ENCODE assay signal across 13 cellular contexts in genomic region chr14:34536951-34537676, GRCh38. TPM values are rescaled to one million over a fixed set of nuclear protein-coding genes. Genes with fewer than 3 reads are reported as not detected.
DNase-seq lines count a peak whose midpoint lies in the region; ATAC-seq, FAIRE-seq and TF ChIP-seq lines count a peak whose summit lies in the region.
"Had no signal": no experiment of that assay in that cellular context is flagged by ENCODE, and none has a peak within 500 bp of the region (broad histone marks: within the 10 kb centered on the region; RNA-seq: fewer than 3 reads in every experiment).

No MANE protein-coding gene starts in this region.

- TF ChIP-seq RAD21 in neural cell (conservative IDR thresholded peaks at IDR 0.05): no peak

- H3K9me3 ChIP-seq in PC-3 (ENCODE audit: low read length) (no peaks in the 10 kb centered on the region), neural cell (ENCODE audit: low read length) (no peaks in the 10 kb centered on the region), sigmoid colon (no peaks in the 10 kb centered on the region)
- H3K9me3 ChIP-seq: ovary, vagina had no signal

- no TSS peak for BruUV-seq in PC-3 (replicated peaks; lab: Mats Ljungman, UMichigan)

- H3K9me2 ChIP-seq in PC-3 (replicated peaks; ENCODE audit: low read length): no peaks in the 10 kb centered on the region
- no peaks in the 10 kb centered on the region for H3K9me2 ChIP-seq in neural cell (ENCODE audit: insufficient read depth, low read length)

- H3K36me3 ChIP-seq in PC-3 (ENCODE audit: low read depth, low read length): peaks cover 10% of the 10 kb centered on the region; the same call in 1 of the 2 replicates
- no peaks in the 10 kb centered on the region for H3K36me3 ChIP-seq in neural cell (ENCODE audit: insufficient read depth, low read length)
- H3K36me3 ChIP-seq in sigmoid colon: peaks cover 8 to 55% (median 35%) of the 10 kb centered on the region in 4 donors
- H3K36me3 ChIP-seq: ovary had no signal

- TF ChIP-seq POLR2A in sigmoid colon (IDR thresholded peaks at IDR 0.05): no peak

- peaks cover 67% of the 10 kb centered on the region for H3K36me3 Mint-ChIP-seq in effector memory CD8-positive, alpha-beta T cell (ENCODE audit: insufficient read depth)

- H3K4me2 ChIP-seq in PC-3 (ENCODE audit: low read length) (peak overlapping the region; percentile 97), neural cell (ENCODE audit: low read length) (no peak overlapping the region)

- no peak for FAIRE-seq in HTR-8/SVneo (lab: Jason Lieb, UNC)
- FAIRE-seq: H54 had no signal

- peak overlapping the region; percentile 22 to 99 for H3K27ac Mint-ChIP-seq in effector memory CD8-positive, alpha-beta T cell

- H3K27ac ChIP-seq in PC-3 (ENCODE audit: low read length) (no peak overlapping the region), neural cell (ENCODE audit: low read length) (no peak overlapping the region), sigmoid colon (peak overlapping the region in 2 of 4 donors; percentile 89 to 98)

- H3K79me2 ChIP-seq in PC-3 (ENCODE audit: low read length) (peaks cover 26% of the 10 kb centered on the region), neural cell (replicated peaks; ENCODE audit: insufficient read depth, low read length) (peaks cover 36% of the 10 kb centered on the region)

- CTCF ChIA-PET in PC-3 (lab: Charles Lee): no interaction called here

- H2AFZ ChIP-seq in PC-3 (ENCODE audit: low read length) (no peak overlapping the region), neural cell (ENCODE audit: low read depth, low read length) (no peak overlapping the region)

- no peak for TF ChIP-seq CTCF in PC-3 (conservative IDR thresholded peaks at IDR 0.05; ENCODE audit: low read depth, low read length)
- no peak for TF ChIP-seq CTCF in neural cell (IDR thresholded peaks at IDR 0.05; ENCODE audit: poor library complexity, severe bottlenecking)
- TF ChIP-seq CTCF in sigmoid colon (IDR thresholded peaks at IDR 0.05): no peak

- peak overlapping the region in 1 of 2 donors; percentile 98 for H3K4me3 Mint-ChIP-seq in effector memory CD8-positive, alpha-beta T cell

- no peak for TF ChIP-seq EP300 in neural cell (conservative IDR thresholded peaks at IDR 0.05; ENCODE audit: poor library complexity, severe bottlenecking)
- no peak for TF ChIP-seq EP300 in sigmoid colon (IDR thresholded peaks at IDR 0.05)

- no peak for ATAC-seq in PC-3
- ATAC-seq in effector memory CD8-positive, alpha-beta T cell (replicated peaks): no peak
- no peak for ATAC-seq in GM19395 (IDR thresholded peaks at IDR 0.05; ENCODE audit: unreplicated experiment)

- H3F3A ChIP-seq in PC-3 (ENCODE audit: low read length, unreplicated experiment) (no peaks in the 10 kb centered on the region), neural cell (ENCODE audit: insufficient read depth, low read length, poor library complexity, severe bottlenecking) (no peaks in the 10 kb centered on the region)

- H4K20me1 ChIP-seq in PC-3 (ENCODE audit: low read length) (no peaks in the 10 kb centered on the region), neural cell (ENCODE audit: insufficient read depth) (no peaks in the 10 kb centered on the region)

- intact Hi-C loops in PC-3 (cut with micrococcal nuclease) (loop anchor here (5.0 kb wide), 1 partner anchor 75 kb away; the partner anchor contains the start of gene SPTSSA), sigmoid colon (cut with DNase I) (loop anchor here (5.0 kb wide), 2 partner anchors 40 to 75 kb away; partner anchors contain the start of gene SPTSSA)

- H3K4me1 ChIP-seq in PC-3 (ENCODE audit: insufficient read depth, low read length) (peaks cover 8% of the 10 kb centered on the region; the same call in 1 of the 2 replicates), sigmoid colon (peaks cover 0 to 28% (median 21%) of the 10 kb centered on the region in 4 donors)

- no peaks in the 10 kb centered on the region for H3K9me3 Mint-ChIP-seq in effector memory CD8-positive, alpha-beta T cell

- H3K4me3 ChIP-seq in PC-3 (ENCODE audit: low read length): 0 out of 2 replicates have a peak overlapping the region, but pooled peaks have one; percentile 5
- H3K4me3 ChIP-seq in neural cell (ENCODE audit: low read length): peak overlapping the region; percentile 98
- peak overlapping the region in 1 of 4 donors; percentile 92 for H3K4me3 ChIP-seq in sigmoid colon

- WGBS in sigmoid colon, 2 donors: 91 to 95% methylated on average over 4 of the region's 4 CpGs

- H3K9ac ChIP-seq in PC-3 (ENCODE audit: low read length) (no peak overlapping the region), neural cell (ENCODE audit: low read length) (no peak overlapping the region)

- peak; percentile 43 for DNase-seq in Caki2 (ENCODE audit: low read depth)
- no peak for DNase-seq in PC-3
- DNase-seq in effector memory CD8-positive, alpha-beta T cell: no peak
- DNase-seq in HTR-8/SVneo (ENCODE audit: insufficient read length, low spot score): no peak
- no peak for DNase-seq in SW480 (ENCODE audit: low spot score)
- DNase-seq in sigmoid colon: no peak
- DNase-seq: NCI-H774, ovary, T-helper 2 cell had no signal

- no peaks in the 10 kb centered on the region for H3K27me3 ChIP-seq in PC-3 (ENCODE audit: low read length)
- no peaks in the 10 kb centered on the region for H3K27me3 ChIP-seq in neural cell (ENCODE audit: insufficient read depth, low read depth, low read length)
- no peaks in the 10 kb centered on the region for H3K27me3 ChIP-seq in sigmoid colon
- H3K27me3 ChIP-seq: ovary, vagina had no signal

- peaks cover 10 to 19% of the 10 kb centered on the region in 2 donors for H3K4me1 Mint-ChIP-seq in effector memory CD8-positive, alpha-beta T cell (ENCODE audit: low read depth in 2 of 2)

- in situ Hi-C loops in Caki2 (cut with HindIII; ENCODE audit: low pct_unique_long_range_greater_than_20kb, low sequenced_read_pairs): no loop called here

- no peaks in the 10 kb centered on the region for H3K27me3 Mint-ChIP-seq in effector memory CD8-positive, alpha-beta T cell

- POLR2A ChIA-PET in PC-3 (lab: Charles Lee; ENCODE audit: unreplicated experiment): no interaction called here

TF ChIP-seq in neural cell, 6 proteins besides CTCF, POLR2A, EP300 and RAD21:
- no peak for TF ChIP-seq REST (IDR thresholded peaks at IDR 0.05; ENCODE audit: borderline replicate concordance)
- TF ChIP-seq POLR2AphosphoS5 (IDR thresholded peaks at IDR 0.05): no peak
- no peak for TF ChIP-seq TAF1 (IDR thresholded peaks at IDR 0.05; ENCODE audit: low read depth)
- no peak for TF ChIP-seq SMC3 (conservative IDR thresholded peaks at IDR 0.05; ENCODE audit: poor library complexity)
- TF ChIP-seq MXI1 (conservative IDR thresholded peaks at IDR 0.05; ENCODE audit: poor library complexity, severe bottlenecking): no peak
- TF ChIP-seq EZH2 (IDR thresholded peaks at IDR 0.05; ENCODE audit: borderline replicate concordance, insufficient read depth, low read length, poor library complexity, severe bottlenecking): no peak

RNA-seq across cellular contexts. Expression of gene EAPP, which starts 2.4 kb away (rescaled TPM):
- total RNA-seq in Caki2 (2014; rRNA removed; shearing (Covaris generic); ENCODE audit: low replicate concordance): 48.2 and 65.2 TPM in 2 replicates
- total RNA-seq in PC-3 (2014; rRNA removed) (38.2 and 49.5 TPM in 2 replicates), sigmoid colon (10 to 100 TPM; 25.5 to 44.9 (median 39.2) TPM)
- polyA plus RNA-seq in neural cell (103 and 112 TPM in 2 replicates), sigmoid colon (100 to 1,000 TPM in 2 of 3 donors, 10 to 100 TPM in 1; 54.4 to 133 (median 114) TPM)
- 59.9 and 68.4 TPM in 2 replicates for polyA minus RNA-seq in neural cell
